In genomic region chr20:35699127-35699913, GRCh38 we compare ENCODE assay signal across 8 cellular contexts. TPM values are rescaled to one million over a fixed set of nuclear protein-coding genes. Genes with fewer than 3 reads are reported as not detected.
DNase-seq lines count a peak whose midpoint lies in the region; ATAC-seq and TF ChIP-seq lines count a peak whose summit lies in the region.

Gene NFS1, minus strand, starts transcription at chr20:35699352. Its CDS starts 64 bp downstream, at chr20:35699288.
Gene ROMO1, plus strand, starts transcription at chr20:35699405. Its CDS starts 228 bp downstream, at chr20:35699633.

- H3K27ac ChIP-seq in HUES48 (ENCODE audit: low read depth, low read length) (peak within 1 kb of the TSS; percentile 92), OCI-LY1 (ENCODE audit: low read depth, low read length, poor library complexity, severe bottlenecking) (peak within 1 kb of the TSS; percentile 76)

- H3K9me3 ChIP-seq in HUES48 (ENCODE audit: control insufficient read depth, insufficient read depth, low read length) (no peaks in the 10 kb centered on the region), OCI-LY1 (ENCODE audit: low read length) (no peaks in the 10 kb centered on the region), mononuclear cell (ENCODE audit: low read depth, low read length) (no peaks in the 10 kb centered on the region)

- H3K9ac ChIP-seq in HUES48 (ENCODE audit: low read depth, low read length) (peak within 1 kb of the TSS; percentile 92), OCI-LY1 (ENCODE audit: low read length) (peak within 1 kb of the TSS; percentile 90)

- no peaks in the 10 kb centered on the region for H3K9me2 ChIP-seq in OCI-LY1 (ENCODE audit: low read depth, low read length)

- peak within 1 kb of the TSS; percentile 99 for H3K4me2 ChIP-seq in OCI-LY1 (ENCODE audit: low read length)

- peak within 1 kb of the TSS; percentile 60; the same call in 1 of the 2 replicates for H2AFZ ChIP-seq in OCI-LY1 (ENCODE audit: low read length)

- TF ChIP-seq CTCF in OCI-LY1 (IDR thresholded peaks at IDR 0.05; ENCODE audit: low read length) (peak; percentile 14; the same call in 1 of the 2 replicates), epithelial cell of esophagus (IDR thresholded peaks at IDR 0.05; ENCODE audit: insufficient read depth, low read depth, low read length, missing control alignments) (peak; percentile 11)

- DNase-seq in COR-L47 (lab: John Stamatoyannopoulos, UW) (peak; percentile 88), activated T-cell treated with anti-CD3 and anti-CD28 coated beads for 24 hours (ENCODE audit: low read depth) (peak; percentile 80), epithelial cell of esophagus (ENCODE audit: low read depth) (peak; percentile 88)
- DNase-seq in stimulated activated CD8-positive, alpha-beta memory T cell treated with anti-CD3 and anti-CD28 coated beads, Interleukin-4, amount 100 ng/mL, for 1 hour (ENCODE audit: low read depth in 2 of 2, low spot score in 1 of 2): peak; percentile 60 to 71

- H3K4me3 ChIP-seq in HUES48 (ENCODE audit: low read depth, low read length) (peak within 1 kb of the TSS; percentile 95), OCI-LY1 (ENCODE audit: low read depth, low read length, poor library complexity, severe bottlenecking) (peak within 1 kb of the TSS; percentile 87), epithelial cell of esophagus (ENCODE audit: low read length) (peak within 1 kb of the TSS; percentile 93), mononuclear cell (ENCODE audit: low read length) (peak within 1 kb of the TSS; percentile 94)

- H3K79me2 ChIP-seq in OCI-LY1 (ENCODE audit: insufficient read depth, low read length): no peaks in the 10 kb centered on the region; the same call in 1 of the 2 replicates

- peaks cover 27% of the 10 kb centered on the region for H3F3A ChIP-seq in OCI-LY1 (ENCODE audit: insufficient read depth, low read length)

- H3K27me3 ChIP-seq in HUES48 (ENCODE audit: control insufficient read depth, insufficient read depth, low read length) (no peaks in the 10 kb centered on the region), OCI-LY1 (ENCODE audit: insufficient read depth, low read length) (no peaks in the 10 kb centered on the region), mononuclear cell (ENCODE audit: insufficient read depth, low read length) (no peaks in the 10 kb centered on the region)

- H3K4me1 ChIP-seq in HUES48 (ENCODE audit: control insufficient read depth, insufficient read depth, low read length): peaks cover 6% of the 10 kb centered on the region
- H3K4me1 ChIP-seq in OCI-LY1 (ENCODE audit: insufficient read depth, low read length, severe bottlenecking): peaks cover 29% of the 10 kb centered on the region
- peaks cover 26% of the 10 kb centered on the region for H3K4me1 ChIP-seq in mononuclear cell (ENCODE audit: insufficient read depth, low read length)

- ATAC-seq in GM21367 (IDR thresholded peaks at IDR 0.05; ENCODE audit: unreplicated experiment): peak; percentile 62

- no peaks in the 10 kb centered on the region for H4K20me1 ChIP-seq in OCI-LY1 (ENCODE audit: insufficient read depth, low read length)

- H3K36me3 ChIP-seq in HUES48 (ENCODE audit: control insufficient read depth, insufficient read depth, low read length) (peaks cover 49% of the 10 kb centered on the region), OCI-LY1 (ENCODE audit: insufficient read depth, low read length) (peaks cover 45% of the 10 kb centered on the region)

RNA-seq across cellular contexts. Expression of gene NFS1, which starts in this region (rescaled TPM):
- 7.1 TPM for total RNA-seq in mononuclear cell

RNA-seq across cellular contexts. Expression of gene ROMO1, which starts in this region (rescaled TPM):
- 26.1 TPM for total RNA-seq in mononuclear cell

Comparison
In these comparisons a context has a peak if more than half of its experiments do, and no peak if none do; other contexts are left out.
1. Peak in every context shown above with its lines: DNase-seq, ATAC-seq, H3K4me3 ChIP-seq and H3K27ac ChIP-seq.